In the genomic region with DNA sequence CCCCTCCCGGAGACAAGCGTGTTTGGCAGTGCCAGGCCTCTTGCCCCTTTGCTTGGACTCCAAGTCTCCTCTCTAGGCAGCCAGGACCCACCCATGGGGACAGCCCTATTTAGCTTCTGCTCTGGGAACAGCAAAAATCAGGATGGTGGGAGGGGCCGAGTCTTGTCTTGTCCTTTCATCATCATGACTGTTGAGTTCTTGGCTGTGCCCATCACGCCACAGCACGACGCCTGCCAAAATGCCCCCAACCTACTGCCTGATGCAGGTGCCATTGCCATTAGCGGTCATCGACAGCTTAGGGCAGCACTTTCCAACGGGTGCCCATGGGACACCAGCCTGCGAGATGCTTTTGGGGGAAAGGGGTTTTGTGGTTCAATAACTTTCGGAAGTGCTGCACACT, we compare ENCODE assay signal across 23 cellular contexts. TPM values are rescaled to one million over a fixed set of nuclear protein-coding genes. Genes with fewer than 3 reads are reported as not detected.
"Had no signal": no experiment of that assay in that cellular context is flagged by ENCODE, and none has a peak within 500 bp of the region (broad histone marks: within the 10 kb centered on the region; RNA-seq: fewer than 3 reads in every experiment).

No MANE protein-coding gene starts in this region.

- ATAC-seq: activated T-helper 17 cell treated with anti-CD3 and anti-CD28 coated beads, Interleukin-2, amount 50 U/mL, for 72 hours had no signal

- H3K27me3 ChIP-seq: brain microvascular endothelial cell, cardiac muscle cell, Peyer's patch had no signal

- H3K27ac Mint-ChIP-seq: activated CD4-positive, alpha-beta memory T cell treated with anti-CD3 and anti-CD28 coated beads, Interleukin-2, amount 10 ng/mL, durations not matched to agents 7 days and 5 days; activated CD4-positive, alpha-beta T cell treated with anti-CD3 and anti-CD28 coated beads, Interleukin-2, amount 10 ng/mL, durations not matched to agents 7 days and 5 days; activated naive CD4-positive, alpha-beta T cell treated with anti-CD3 and anti-CD28 coated beads, Interleukin-2, amount 10 ng/mL, durations not matched to agents 7 days and 5 days; activated naive CD8-positive, alpha-beta T cell treated with anti-CD3 and anti-CD28 coated beads for 36 hours; activated T-helper 17 cell treated with anti-CD3 and anti-CD28 coated beads, Interleukin-2, amount 50 U/mL, for 72 hours; T-helper 1 cell treated with Interleukin-12 subunit alpha and Interleukin-12 subunit beta and Interleukin-4 antibody, amounts not matched to agents 30 μg/mL and 1 μg/mL, for 36 hours had no signal

- H3K27me3 Mint-ChIP-seq: activated CD4-positive, alpha-beta memory T cell treated with anti-CD3 and anti-CD28 coated beads, Interleukin-2, amount 10 ng/mL, durations not matched to agents 7 days and 5 days; activated CD4-positive, alpha-beta T cell treated with anti-CD3 and anti-CD28 coated beads, Interleukin-2, amount 10 ng/mL, durations not matched to agents 7 days and 5 days; activated naive CD8-positive, alpha-beta T cell treated with anti-CD3 and anti-CD28 coated beads for 36 hours; activated T-helper 17 cell treated with anti-CD3 and anti-CD28 coated beads, Interleukin-2, amount 50 U/mL, for 72 hours had no signal

- H3K9me3 ChIP-seq: Peyer's patch had no signal

- H3K27ac ChIP-seq: brain microvascular endothelial cell, cardiac muscle cell, Peyer's patch, RWPE1 had no signal

- H3K4me1 Mint-ChIP-seq: activated T-helper 17 cell treated with anti-CD3 and anti-CD28 coated beads, Interleukin-2, amount 50 U/mL, for 72 hours had no signal

- H3K36me3 ChIP-seq: brain microvascular endothelial cell, cardiac muscle cell, Peyer's patch had no signal

- H3K4me3 ChIP-seq: cardiac muscle cell, Peyer's patch had no signal

- H3K36me3 Mint-ChIP-seq: activated naive CD4-positive, alpha-beta T cell treated with anti-CD3 and anti-CD28 coated beads, Interleukin-2, amount 10 ng/mL, durations not matched to agents 7 days and 5 days; activated naive CD8-positive, alpha-beta T cell treated with anti-CD3 and anti-CD28 coated beads for 36 hours had no signal

- H3K4me3 Mint-ChIP-seq: activated CD4-positive, alpha-beta memory T cell treated with anti-CD3 and anti-CD28 coated beads, Interleukin-2, amount 10 ng/mL, durations not matched to agents 7 days and 5 days; activated CD4-positive, alpha-beta T cell treated with anti-CD3 and anti-CD28 coated beads, Interleukin-2, amount 10 ng/mL, durations not matched to agents 7 days and 5 days; activated naive CD4-positive, alpha-beta T cell treated with anti-CD3 and anti-CD28 coated beads, Interleukin-2, amount 10 ng/mL, durations not matched to agents 7 days and 5 days; activated naive CD8-positive, alpha-beta T cell treated with anti-CD3 and anti-CD28 coated beads for 36 hours; activated T-helper 17 cell treated with anti-CD3 and anti-CD28 coated beads, Interleukin-2, amount 50 U/mL, for 72 hours; T-helper 1 cell treated with Interleukin-12 subunit alpha and Interleukin-12 subunit beta and Interleukin-4 antibody, amounts not matched to agents 30 μg/mL and 1 μg/mL, for 36 hours had no signal

- H3K9me3 Mint-ChIP-seq: activated CD4-positive, alpha-beta memory T cell treated with anti-CD3 and anti-CD28 coated beads, Interleukin-2, amount 10 ng/mL, durations not matched to agents 7 days and 5 days; activated CD4-positive, alpha-beta T cell treated with anti-CD3 and anti-CD28 coated beads, Interleukin-2, amount 10 ng/mL, durations not matched to agents 7 days and 5 days; activated naive CD4-positive, alpha-beta T cell treated with anti-CD3 and anti-CD28 coated beads, Interleukin-2, amount 10 ng/mL, durations not matched to agents 7 days and 5 days; activated naive CD8-positive, alpha-beta T cell treated with anti-CD3 and anti-CD28 coated beads for 36 hours; activated T-helper 17 cell treated with anti-CD3 and anti-CD28 coated beads, Interleukin-2, amount 50 U/mL, for 72 hours; T-helper 1 cell treated with Interleukin-12 subunit alpha and Interleukin-12 subunit beta and Interleukin-4 antibody, amounts not matched to agents 30 μg/mL and 1 μg/mL, for 36 hours had no signal

- H3K4me1 ChIP-seq: Peyer's patch had no signal

- DNase-seq: activated CD4-positive, alpha-beta memory T cell treated with anti-CD3 and anti-CD28 coated beads, Interleukin-2, amount 10 ng/mL, durations not matched to agents 7 days and 5 days; activated CD4-positive, alpha-beta T cell treated with anti-CD3 and anti-CD28 coated beads for 1 hour; activated CD4-positive, alpha-beta T cell treated with anti-CD3 and anti-CD28 coated beads, Interleukin-2, amount 10 ng/mL, durations not matched to agents 7 days and 5 days; activated gamma-delta T cell treated with Interleukin-2 at 50 U/mL for 16 hours; activated naive CD4-positive, alpha-beta T cell treated with anti-CD3 and anti-CD28 coated beads, Interleukin-2, amount 10 ng/mL, durations not matched to agents 7 days and 5 days; activated naive CD8-positive, alpha-beta T cell treated with anti-CD3 and anti-CD28 coated beads for 36 hours; activated T-cell treated with anti-CD3 and anti-CD28 coated beads for 4 hours; activated T-cell treated with anti-CD3 and anti-CD28 coated beads, Interleukin-2, amount 50 U/mL, for 48 hours; brain microvascular endothelial cell; Karpas-422; MM.1S; NCI-H1105; NCI-H1436; NCI-H1694 treated with DMSO at 0.1 percent for 48 hours; NCI-H2029 treated with DMSO at 0.1 percent for 48 hours; NCI-H446; NCI-H524; Peyer's patch; SHP77 treated with DMSO at 0.1 percent for 48 hours had no signal

RNA-seq across cellular contexts. Expression of a gene that starts 18.9 kb away (rescaled TPM):
- total RNA-seq: activated CD4-positive, alpha-beta memory T cell treated with anti-CD3 and anti-CD28 coated beads, Interleukin-2, amount 10 ng/mL, durations not matched to agents 7 days and 5 days; activated T-helper 17 cell treated with anti-CD3 and anti-CD28 coated beads, Interleukin-2, amount 50 U/mL, for 72 hours had no signal
